ENCODE assay signal across 26 cellular contexts in genomic region chr5:1208221-1208742, GRCh38. TPM values are rescaled to one million over a fixed set of nuclear protein-coding genes. Genes with fewer than 3 reads are reported as not detected.
"Had no signal": no experiment of that assay in that cellular context is flagged by ENCODE, and none has a peak within 500 bp of the region (broad histone marks: within the 10 kb centered on the region; RNA-seq: fewer than 3 reads in every experiment).

No MANE protein-coding gene starts in this region.

- H3K9me3 ChIP-seq: esophagus muscularis mucosa, gastroesophageal sphincter, mucosa of descending colon, neutrophil, psoas muscle, testis, tibial nerve, upper lobe of right lung had no signal

- H3K36me3 ChIP-seq: esophagus muscularis mucosa, gastroesophageal sphincter, neutrophil, tibial nerve, upper lobe of right lung had no signal

- H3K4me1 ChIP-seq: esophagus muscularis mucosa, gastroesophageal sphincter, psoas muscle, tibial nerve, upper lobe of right lung had no signal

- H3K27ac ChIP-seq: epithelial cell of prostate, esophagus muscularis mucosa, gastroesophageal sphincter, neutrophil, psoas muscle, skin epidermis, testis, tibial nerve, upper lobe of right lung had no signal

- DNase-seq: cerebellar nuclear complex; effector memory CD8-positive, alpha-beta T cell; immature natural killer cell; mammary epithelial cell; stimulated activated CD4-positive, alpha-beta T cell treated with anti-CD3 and anti-CD28 coated beads, Interleukin-2, amount 100 ng/mL, for 24 hours; stimulated activated CD4-positive, alpha-beta T cell treated with anti-CD3 and anti-CD28 coated beads, Interleukin-4, amount 100 ng/mL, for 4 hours; stimulated activated naive B cell treated with anti-CD40 and anti-IgM and Interleukin-4, amounts not matched to agents 10 μg/mL and 1 μg/mL and 100 μg/mL, for 72 hours; stimulated activated naive CD8-positive, alpha-beta T cell treated with anti-CD3 and anti-CD28 coated beads, Interleukin-15, amount 100 ng/mL, for 72 hours; upper lobe of right lung had no signal

- ATAC-seq: effector memory CD8-positive, alpha-beta T cell; gastroesophageal sphincter; natural killer cell treated with Interleukin-12 subunit alpha and Interleukin-12 subunit beta and Interleukin-15 and Interleukin-18, amount 100 ng/mL, for 72 hours; stimulated activated naive B cell treated with anti-CD40 and anti-IgM and Interleukin-4, amounts not matched to agents 10 μg/mL and 1 μg/mL and 100 μg/mL, for 72 hours; stimulated activated naive CD8-positive, alpha-beta T cell treated with anti-CD3 and anti-CD28 coated beads, Interleukin-15, amount 100 ng/mL, for 72 hours had no signal

- H3K4me3 ChIP-seq: esophagus muscularis mucosa, gastroesophageal sphincter, mucosa of descending colon, psoas muscle, skin epidermis, testis, tibial nerve, upper lobe of right lung had no signal

- H3K27me3 ChIP-seq: testis, upper lobe of right lung had no signal

RNA-seq across cellular contexts. Expression of gene SLC6A19, which starts 6.9 kb away (rescaled TPM):
- total RNA-seq: esophagus muscularis mucosa; fibroblast of villous mesenchyme; gastroesophageal sphincter; mammary epithelial cell; natural killer cell treated with Interleukin-12 subunit alpha and Interleukin-12 subunit beta and Interleukin-15 and Interleukin-18, amount 100 ng/mL, for 72 hours; osteoblast; psoas muscle; subcutaneous adipose tissue; upper lobe of right lung had no signal
- polyA plus RNA-seq: immature natural killer cell, keratinocyte, mammary epithelial cell had no signal

RNA-seq across cellular contexts. Expression of gene SLC6A18, which starts 16.9 kb away (rescaled TPM):
- total RNA-seq: esophagus muscularis mucosa; fibroblast of villous mesenchyme; gastroesophageal sphincter; liver; mammary epithelial cell; mesenteric fat pad; natural killer cell treated with Interleukin-12 subunit alpha and Interleukin-12 subunit beta and Interleukin-15 and Interleukin-18, amount 100 ng/mL, for 72 hours; osteoblast; psoas muscle; sciatic nerve; subcutaneous adipose tissue; tibial nerve; upper lobe of right lung had no signal
- polyA plus RNA-seq: immature natural killer cell, keratinocyte, liver, mammary epithelial cell, psoas muscle had no signal
